Comparison of ENCODE assay signal across 14 cellular contexts in genomic region chr2:71925268-71926097, GRCh38.
A peak's percentile ranks its signal among the peaks of the same experiment; 100 is the strongest.
DNase-seq lines count a peak whose midpoint lies in the region; ATAC-seq and TF ChIP-seq lines count a peak whose summit lies in the region.
"Had no signal": no experiment of that assay in that cellular context is flagged by ENCODE, and none has a peak within 500 bp of the region (broad histone marks: within the 10 kb centered on the region; RNA-seq: fewer than 3 reads in every experiment).

No MANE protein-coding gene starts in this region.

- H3K27ac ChIP-seq in sigmoid colon (peak overlapping the region in 3 of 4 donors; percentile 52 to 74 (median 63)), PC-3 (ENCODE audit: low read length) (no peak overlapping the region)
- H3K27ac ChIP-seq: parathyroid adenoma, tibial artery had no signal

- peaks cover 0 to 34% (median 21%) of the 10 kb centered on the region in 4 donors for H3K4me1 ChIP-seq in sigmoid colon
- peaks cover 11% of the 10 kb centered on the region for H3K4me1 ChIP-seq in PC-3 (ENCODE audit: insufficient read depth, low read length)

- TF ChIP-seq POLR2A in sigmoid colon (IDR thresholded peaks at IDR 0.05): no peak

- H3K36me3 Mint-ChIP-seq in activated CD4-positive, alpha-beta T cell treated with anti-CD3 and anti-CD28 coated beads, Interleukin-2, amount 10 ng/mL, durations not matched to agents 24 days and 14 days (ENCODE audit: low read depth): no peaks in the 10 kb centered on the region
- H3K36me3 Mint-ChIP-seq in activated CD4-positive, alpha-beta T cell treated with anti-CD3 and anti-CD28 coated beads, Interleukin-2, amount 10 ng/mL, durations not matched to agents 7 days and 5 days (ENCODE audit: low read depth): no peaks in the 10 kb centered on the region
- no peaks in the 10 kb centered on the region for H3K36me3 Mint-ChIP-seq in activated T-helper 17 cell treated with anti-CD3 and anti-CD28 coated beads, Interleukin-2, amount 50 U/mL, for 72 hours (ENCODE audit: low read depth)

- no peaks in the 10 kb centered on the region for H4K20me1 ChIP-seq in PC-3 (ENCODE audit: low read length)

- no peak for TF ChIP-seq CTCF in sigmoid colon (IDR thresholded peaks at IDR 0.05)
- TF ChIP-seq CTCF in PC-3 (conservative IDR thresholded peaks at IDR 0.05; ENCODE audit: low read depth, low read length): no peak

- no TSS peak for BruUV-seq in PC-3 (replicated peaks; lab: Mats Ljungman, UMichigan)

- WGBS in sigmoid colon, 2 donors: 68 to 80% methylated on average over 14 of the region's 14 CpGs

- no peak overlapping the region for H2AFZ ChIP-seq in PC-3 (ENCODE audit: low read length)
- H2AFZ ChIP-seq: parathyroid adenoma had no signal

- no peaks in the 10 kb centered on the region for H3K27me3 Mint-ChIP-seq in activated CD4-positive, alpha-beta T cell treated with anti-CD3 and anti-CD28 coated beads, Interleukin-2, amount 10 ng/mL, durations not matched to agents 24 days and 14 days
- no peaks in the 10 kb centered on the region for H3K27me3 Mint-ChIP-seq in activated CD4-positive, alpha-beta T cell treated with anti-CD3 and anti-CD28 coated beads, Interleukin-2, amount 10 ng/mL, durations not matched to agents 7 days and 5 days
- no peaks in the 10 kb centered on the region for H3K27me3 Mint-ChIP-seq in activated T-helper 17 cell treated with anti-CD3 and anti-CD28 coated beads, Interleukin-2, amount 50 U/mL, for 72 hours

- H3K4me2 ChIP-seq in PC-3 (ENCODE audit: low read length): no peak overlapping the region

- no peaks in the 10 kb centered on the region for H3K9me2 ChIP-seq in PC-3 (replicated peaks; ENCODE audit: low read length)

- no peaks in the 10 kb centered on the region for H3F3A ChIP-seq in PC-3 (ENCODE audit: low read length, unreplicated experiment)

- intact Hi-C loops in activated CD4-positive, alpha-beta T cell treated with anti-CD3 and anti-CD28 coated beads, Interleukin-2, amount 10 ng/mL, durations not matched to agents 24 days and 14 days (cut with micrococcal nuclease): loop anchor here (2.0 kb wide), 1 partner anchor 819 kb away; no protein-coding TSS in a partner anchor
- intact Hi-C loops in head of caudate nucleus (cut with DNase I) (loop anchor here (2.0 to 10.0 kb wide), 3 partner anchors 225 to 649 kb away; no protein-coding TSS in a partner anchor), sigmoid colon (cut with DNase I) (loop anchor here (10.0 kb wide), 2 partner anchors 649 to 819 kb away; no protein-coding TSS in a partner anchor), PC-3 (cut with micrococcal nuclease) (loop anchor here (2.0 to 10.0 kb wide), 2 partner anchors 381 to 819 kb away; no protein-coding TSS in a partner anchor)

- H3K27ac Mint-ChIP-seq in activated CD4-positive, alpha-beta T cell treated with anti-CD3 and anti-CD28 coated beads, Interleukin-2, amount 10 ng/mL, durations not matched to agents 24 days and 14 days: no peak overlapping the region
- no peak overlapping the region for H3K27ac Mint-ChIP-seq in activated CD4-positive, alpha-beta T cell treated with anti-CD3 and anti-CD28 coated beads, Interleukin-2, amount 10 ng/mL, durations not matched to agents 7 days and 5 days
- H3K27ac Mint-ChIP-seq in activated T-helper 17 cell treated with anti-CD3 and anti-CD28 coated beads, Interleukin-2, amount 50 U/mL, for 72 hours: no peak overlapping the region
- H3K27ac Mint-ChIP-seq: activated T-helper 2 cell treated with anti-CD3 and anti-CD28 coated beads, Interferon-gamma antibody, Interleukin-2, Interleukin-4, amounts not matched to agents 10 μg/mL and 5 μg/mL and 100 μg/mL, durations not matched to agents 14 hours and 24 hours and 36 hours had no signal

- H3K9ac ChIP-seq in PC-3 (ENCODE audit: low read length): no peak overlapping the region
- H3K9ac ChIP-seq: parathyroid adenoma had no signal

- H3K4me3 ChIP-seq in sigmoid colon: no peak overlapping the region
- H3K4me3 ChIP-seq in PC-3 (ENCODE audit: low read length): no peak overlapping the region
- H3K4me3 ChIP-seq: tibial artery had no signal

- no peaks in the 10 kb centered on the region for H3K4me1 Mint-ChIP-seq in activated CD4-positive, alpha-beta T cell treated with anti-CD3 and anti-CD28 coated beads, Interleukin-2, amount 10 ng/mL, durations not matched to agents 24 days and 14 days
- H3K4me1 Mint-ChIP-seq in activated CD4-positive, alpha-beta T cell treated with anti-CD3 and anti-CD28 coated beads, Interleukin-2, amount 10 ng/mL, durations not matched to agents 7 days and 5 days: no peaks in the 10 kb centered on the region
- no peaks in the 10 kb centered on the region for H3K4me1 Mint-ChIP-seq in activated T-helper 17 cell treated with anti-CD3 and anti-CD28 coated beads, Interleukin-2, amount 50 U/mL, for 72 hours

- H3K79me2 ChIP-seq in PC-3 (ENCODE audit: low read length): no peaks in the 10 kb centered on the region
- H3K79me2 ChIP-seq: parathyroid adenoma had no signal

- peak; percentile 45 for DNase-seq in activated CD4-positive, alpha-beta T cell treated with anti-CD3 and anti-CD28 coated beads, Interleukin-2, amount 10 ng/mL, durations not matched to agents 24 days and 14 days
- no peak for DNase-seq in activated CD4-positive, alpha-beta T cell treated with anti-CD3 and anti-CD28 coated beads, Interleukin-2, amount 10 ng/mL, durations not matched to agents 7 days and 5 days
- DNase-seq in NCI-H69 (lab: John Stamatoyannopoulos, UW) (peak; percentile 37), head of caudate nucleus (peak in 22 of 42 donors; percentile 16 to 77 (median 41)), sigmoid colon (peak; percentile 81), PC-3 (no peak), DMS 273 (lab: John Stamatoyannopoulos, UW; ENCODE audit: unreplicated experiment) (no peak)
- DNase-seq: ACHN; activated CD4-positive, alpha-beta T cell treated with anti-CD3 and anti-CD28 coated beads for 4 hours had no signal

- H3K36me3 ChIP-seq in sigmoid colon: no peaks in the 10 kb centered on the region
- H3K36me3 ChIP-seq in PC-3 (ENCODE audit: low read depth, low read length): no peaks in the 10 kb centered on the region
- H3K36me3 ChIP-seq: tibial artery had no signal

- ATAC-seq in PC-3: no peak
- ATAC-seq in activated T-helper 17 cell treated with anti-CD3 and anti-CD28 coated beads, Interleukin-2, amount 50 U/mL, for 72 hours (replicated peaks): no peak

- no peaks in the 10 kb centered on the region for H3K9me3 ChIP-seq in sigmoid colon
- no peaks in the 10 kb centered on the region for H3K9me3 ChIP-seq in PC-3 (ENCODE audit: low read length)
- H3K9me3 ChIP-seq: Caco-2, tibial artery had no signal

- TF ChIP-seq EP300 in sigmoid colon (IDR thresholded peaks at IDR 0.05): peak in 1 of 4 donors; percentile 33

- H3K27me3 ChIP-seq in sigmoid colon (no peaks in the 10 kb centered on the region), PC-3 (ENCODE audit: low read length) (no peaks in the 10 kb centered on the region)
- H3K27me3 ChIP-seq: tibial artery had no signal

- no peak overlapping the region for H3K4me3 Mint-ChIP-seq in activated CD4-positive, alpha-beta T cell treated with anti-CD3 and anti-CD28 coated beads, Interleukin-2, amount 10 ng/mL, durations not matched to agents 24 days and 14 days
- H3K4me3 Mint-ChIP-seq in activated CD4-positive, alpha-beta T cell treated with anti-CD3 and anti-CD28 coated beads, Interleukin-2, amount 10 ng/mL, durations not matched to agents 7 days and 5 days: no peak overlapping the region
- no peak overlapping the region for H3K4me3 Mint-ChIP-seq in activated T-helper 17 cell treated with anti-CD3 and anti-CD28 coated beads, Interleukin-2, amount 50 U/mL, for 72 hours

- POLR2A ChIA-PET in activated CD4-positive, alpha-beta T cell treated with anti-CD3 and anti-CD28 coated beads, Interleukin-2, amount 10 ng/mL, durations not matched to agents 7 days and 5 days (lab: Charles Lee): no interaction called here
- POLR2A ChIA-PET in PC-3 (lab: Charles Lee; ENCODE audit: unreplicated experiment): no interaction called here

- CTCF ChIA-PET in activated CD4-positive, alpha-beta T cell treated with anti-CD3 and anti-CD28 coated beads, Interleukin-2, amount 10 ng/mL, durations not matched to agents 7 days and 5 days (lab: Charles Lee): interaction anchor here (1.5 kb wide), 2 partner anchors 10 to 28 kb away, joined by 3 to 4 read pairs; no protein-coding TSS in a partner anchor
- CTCF ChIA-PET in PC-3 (lab: Charles Lee): interaction anchor here (2.2 kb wide), 1 partner anchor 225 kb away, joined by 47 read pairs; no protein-coding TSS in a partner anchor

- H3K9me3 Mint-ChIP-seq in activated CD4-positive, alpha-beta T cell treated with anti-CD3 and anti-CD28 coated beads, Interleukin-2, amount 10 ng/mL, durations not matched to agents 24 days and 14 days: no peaks in the 10 kb centered on the region
- no peaks in the 10 kb centered on the region for H3K9me3 Mint-ChIP-seq in activated CD4-positive, alpha-beta T cell treated with anti-CD3 and anti-CD28 coated beads, Interleukin-2, amount 10 ng/mL, durations not matched to agents 7 days and 5 days
- no peaks in the 10 kb centered on the region for H3K9me3 Mint-ChIP-seq in activated T-helper 17 cell treated with anti-CD3 and anti-CD28 coated beads, Interleukin-2, amount 50 U/mL, for 72 hours
- H3K9me3 Mint-ChIP-seq: activated T-helper 2 cell treated with anti-CD3 and anti-CD28 coated beads, Interferon-gamma antibody, Interleukin-2, Interleukin-4, amounts not matched to agents 10 μg/mL and 5 μg/mL and 100 μg/mL, durations not matched to agents 14 hours and 24 hours and 36 hours had no signal

Comparison
In these comparisons a context has a peak if more than half of its experiments do, and no peak if none do; other contexts are left out.
1. DNase-seq: peak in activated CD4-positive, alpha-beta T cell treated with anti-CD3 and anti-CD28 coated beads, Interleukin-2, amount 10 ng/mL, durations not matched to agents 24 days and 14 days (single experiment), NCI-H69 (single experiment), head of caudate nucleus (22 of 42) and sigmoid colon (single experiment); none in activated CD4-positive, alpha-beta T cell treated with anti-CD3 and anti-CD28 coated beads, Interleukin-2, amount 10 ng/mL, durations not matched to agents 7 days and 5 days (single experiment), PC-3 (single experiment) and DMS 273 (single experiment).